ENCODE assay signal across 24 cellular contexts in genomic region chr12:30877110-30877875, GRCh38. TPM values are rescaled to one million over a fixed set of nuclear protein-coding genes. Genes with fewer than 3 reads are reported as not detected.
DNase-seq lines count a peak whose midpoint lies in the region; ATAC-seq and FAIRE-seq lines count a peak whose summit lies in the region.
"Had no signal": no experiment of that assay in that cellular context is flagged by ENCODE, and none has a peak within 500 bp of the region (broad histone marks: within the 10 kb centered on the region; RNA-seq: fewer than 3 reads in every experiment).

No MANE protein-coding gene starts in this region.

- no peak overlapping the region for H2BK12ac ChIP-seq in neuronal stem cell (ENCODE audit: low read length)

- H2AFZ ChIP-seq in neuronal stem cell (ENCODE audit: low read length), result no peak overlapping the region

- no peaks in the 10 kb centered on the region for H3K36me3 Mint-ChIP-seq in activated T-helper 1 cell treated with anti-CD3 and anti-CD28 coated beads, Interleukin-12 subunit alpha, Interleukin-12 subunit beta, Interleukin-2, Interleukin-4 antibody, amounts not matched to agents 30 ng/mL and 10 ng/mL and 1 ng/mL, durations not matched to agents 14 hours and 24 hours and 36 hours (ENCODE audit: low read depth)

- WGBS in neuronal stem cell (ENCODE audit: extremely low coverage in 2 of 2, insufficient read length in 2 of 2, insufficient replicate concordance in 1 of 2), 2 donors, result no CpG with 5 or more reads among the region's 7 CpGs

- no peaks in the 10 kb centered on the region for H3K4me1 ChIP-seq in neuronal stem cell (ENCODE audit: control insufficient read depth in 2 of 2, insufficient read depth in 1 of 2, low read depth in 1 of 2, low read length in 2 of 2)
- H3K4me1 ChIP-seq: Caco-2 had no signal

- intact Hi-C loops in left ventricle myocardium superior (cut with micrococcal nuclease), result no loop called here
- intact Hi-C loops in activated T-helper 1 cell treated with anti-CD3 and anti-CD28 coated beads, Interleukin-12 subunit alpha, Interleukin-12 subunit beta, Interleukin-2, Interleukin-4 antibody, amounts not matched to agents 30 ng/mL and 10 ng/mL and 1 ng/mL, durations not matched to agents 14 hours and 24 hours and 36 hours (cut with micrococcal nuclease), result no loop called here

- H3K27ac Mint-ChIP-seq in activated T-helper 1 cell treated with anti-CD3 and anti-CD28 coated beads, Interleukin-12 subunit alpha, Interleukin-12 subunit beta, Interleukin-2, Interleukin-4 antibody, amounts not matched to agents 30 ng/mL and 10 ng/mL and 1 ng/mL, durations not matched to agents 14 hours and 24 hours and 36 hours, result no peak overlapping the region
- H3K27ac Mint-ChIP-seq: activated CD4-positive, alpha-beta T cell treated with anti-CD3 and anti-CD28 coated beads for 36 hours; endodermal cell had no signal

- DNase-seq in ELF-1 (ENCODE audit: low read depth, low spot score) (peak; percentile 23), NCI-H2107 (lab: John Stamatoyannopoulos, UW) (peak; percentile 60), ecto neural progenitor cell (ENCODE audit: low spot score) (peak; percentile 35), neuronal stem cell (ENCODE audit: low spot score) (no peak), left ventricle myocardium superior (no peak), RCC 7860 (ENCODE audit: low spot score) (no peak)
- no peak for DNase-seq in activated T-helper 1 cell treated with anti-CD3 and anti-CD28 coated beads, Interleukin-12 subunit alpha, Interleukin-12 subunit beta, Interleukin-2, Interleukin-4 antibody, amounts not matched to agents 30 ng/mL and 10 ng/mL and 1 ng/mL, durations not matched to agents 14 hours and 24 hours and 36 hours (ENCODE audit: low spot score)
- DNase-seq: activated CD4-positive, alpha-beta T cell treated with anti-CD3 and anti-CD28 coated beads for 36 hours; activated CD8-positive, alpha-beta memory T cell treated with anti-CD3 and anti-CD28 coated beads, Interleukin-2, amount 50 U/mL, for 4 hours; Caco-2; cerebellar nuclear complex; endodermal cell; GDM1; hippocampal formation; IMR-90; left colon; MV-4-11; NCI-H526 treated with DMSO at 0.1 percent for 48 hours; sigmoid colon; stimulated activated CD4-positive, alpha-beta T cell treated with anti-CD3 and anti-CD28 coated beads, Interleukin-1b, Interleukin-23, amount 100 ng/mL, for 48 hours; T1000 had no signal

- no peaks in the 10 kb centered on the region for H3K9me3 ChIP-seq in neuronal stem cell (replicated peaks in 1 of 2; ENCODE audit: control insufficient read depth in 2 of 2, insufficient read depth in 1 of 2, low read depth in 1 of 2, low read length in 2 of 2)
- H3K9me3 ChIP-seq: Caco-2, sigmoid colon had no signal

- no peak overlapping the region for H4K8ac ChIP-seq in neuronal stem cell (ENCODE audit: low read depth, low read length)

- H3K23ac ChIP-seq in neuronal stem cell (ENCODE audit: low read depth, low read length, poor library complexity), result no peak overlapping the region

- no peak for ATAC-seq in left ventricle myocardium superior
- no peak for ATAC-seq in GM19328 (IDR thresholded peaks at IDR 0.05; ENCODE audit: unreplicated experiment)
- ATAC-seq: activated CD4-positive, alpha-beta T cell treated with anti-CD3 and anti-CD28 coated beads for 36 hours; GM12878; left colon had no signal

- no peak overlapping the region for H2BK15ac ChIP-seq in neuronal stem cell (ENCODE audit: low read length)

- no peak overlapping the region for H3K4me3 ChIP-seq in neuronal stem cell (ENCODE audit: low read length in 2 of 2)
- H3K4me3 ChIP-seq: GM12878, sigmoid colon had no signal

- no peak overlapping the region for H2AK5ac ChIP-seq in neuronal stem cell (ENCODE audit: low read depth, low read length)

- peaks cover 7% of the 10 kb centered on the region for H3K27me3 Mint-ChIP-seq in activated T-helper 1 cell treated with anti-CD3 and anti-CD28 coated beads, Interleukin-12 subunit alpha, Interleukin-12 subunit beta, Interleukin-2, Interleukin-4 antibody, amounts not matched to agents 30 ng/mL and 10 ng/mL and 1 ng/mL, durations not matched to agents 14 hours and 24 hours and 36 hours (ENCODE audit: insufficient read depth)

- no peaks in the 10 kb centered on the region for H3K36me3 ChIP-seq in neuronal stem cell (replicated peaks in 1 of 2; ENCODE audit: control insufficient read depth in 2 of 2, insufficient read depth in 2 of 2, low read length in 2 of 2)
- H3K36me3 ChIP-seq: sigmoid colon had no signal

- H3K4me3 Mint-ChIP-seq in activated T-helper 1 cell treated with anti-CD3 and anti-CD28 coated beads, Interleukin-12 subunit alpha, Interleukin-12 subunit beta, Interleukin-2, Interleukin-4 antibody, amounts not matched to agents 30 ng/mL and 10 ng/mL and 1 ng/mL, durations not matched to agents 14 hours and 24 hours and 36 hours, result no peak overlapping the region
- H3K4me3 Mint-ChIP-seq: activated CD4-positive, alpha-beta T cell treated with anti-CD3 and anti-CD28 coated beads for 36 hours; endodermal cell had no signal

- no peak overlapping the region for H3K4ac ChIP-seq in neuronal stem cell (ENCODE audit: low read length)

- no peak overlapping the region for H3K9ac ChIP-seq in neuronal stem cell (ENCODE audit: low read depth, low read length, poor library complexity)

- no peak overlapping the region for H3K18ac ChIP-seq in neuronal stem cell (ENCODE audit: low read length)

- no peak overlapping the region for H2BK120ac ChIP-seq in neuronal stem cell (ENCODE audit: low read depth, low read length)

- peak overlapping the region; percentile 38 for H4K91ac ChIP-seq in neuronal stem cell (ENCODE audit: low read depth, low read length, poor library complexity)

- no peak overlapping the region for H3K27ac ChIP-seq in neuronal stem cell (replicated peaks; ENCODE audit: low read length)
- H3K27ac ChIP-seq: sigmoid colon had no signal

- no peaks in the 10 kb centered on the region for H3K79me1 ChIP-seq in neuronal stem cell (ENCODE audit: low read depth, low read length)

- no peaks in the 10 kb centered on the region for H3K9me3 Mint-ChIP-seq in activated T-helper 1 cell treated with anti-CD3 and anti-CD28 coated beads, Interleukin-12 subunit alpha, Interleukin-12 subunit beta, Interleukin-2, Interleukin-4 antibody, amounts not matched to agents 30 ng/mL and 10 ng/mL and 1 ng/mL, durations not matched to agents 14 hours and 24 hours and 36 hours
- H3K9me3 Mint-ChIP-seq: endodermal cell had no signal

- H3K4me2 ChIP-seq in neuronal stem cell (ENCODE audit: insufficient read depth, low read length, poor library complexity, severe bottlenecking), result no peak overlapping the region

- H2BK5ac ChIP-seq in neuronal stem cell (ENCODE audit: low read length), result no peak overlapping the region

- no peak overlapping the region for H3K14ac ChIP-seq in neuronal stem cell (ENCODE audit: low read length)

- no peak for FAIRE-seq in RCC 7860 (lab: Jason Lieb, UNC)
- FAIRE-seq: GM12878, H1 had no signal

- peaks cover 0 to 24% (median 0%) of the 10 kb centered on the region in 3 experiments for H3K27me3 ChIP-seq in neuronal stem cell (ENCODE audit: control insufficient read depth in 3 of 3, insufficient read depth in 3 of 3, low read depth in 1 of 3, low read length in 3 of 3)
- H3K27me3 ChIP-seq: sigmoid colon had no signal

- H3K4me1 Mint-ChIP-seq in activated T-helper 1 cell treated with anti-CD3 and anti-CD28 coated beads, Interleukin-12 subunit alpha, Interleukin-12 subunit beta, Interleukin-2, Interleukin-4 antibody, amounts not matched to agents 30 ng/mL and 10 ng/mL and 1 ng/mL, durations not matched to agents 14 hours and 24 hours and 36 hours (ENCODE audit: low read depth), result no peaks in the 10 kb centered on the region
- H3K4me1 Mint-ChIP-seq: activated CD4-positive, alpha-beta T cell treated with anti-CD3 and anti-CD28 coated beads for 36 hours had no signal

RNA-seq across cellular contexts. Expression of gene TSPAN11, which starts 49.3 kb away (rescaled TPM):
- 19.5 TPM for polyA plus RNA-seq in neuronal stem cell (2013, experiment 1 of 2)
- polyA plus RNA-seq in neuronal stem cell (2013, experiment 2 of 2), result 18.4 TPM
- 2.6 TPM for total RNA-seq in left ventricle myocardium superior
- not detected in 2 replicates for total RNA-seq in activated T-helper 1 cell treated with anti-CD3 and anti-CD28 coated beads, Interleukin-12 subunit alpha, Interleukin-12 subunit beta, Interleukin-2, Interleukin-4 antibody, amounts not matched to agents 30 ng/mL and 10 ng/mL and 1 ng/mL, durations not matched to agents 14 hours and 24 hours and 36 hours
- total RNA-seq: activated CD4-positive, alpha-beta T cell treated with anti-CD3 and anti-CD28 coated beads for 36 hours; Caco-2 had no signal

Comparison
In these comparisons a context has a peak if more than half of its experiments do, and no peak if none do; other contexts are left out.
1. DNase-seq: peak in ELF-1 (single experiment), NCI-H2107 (single experiment) and ecto neural progenitor cell (single experiment); none in neuronal stem cell (single experiment), left ventricle myocardium superior (single experiment), activated T-helper 1 cell treated with anti-CD3 and anti-CD28 coated beads, Interleukin-12 subunit alpha, Interleukin-12 subunit beta, Interleukin-2, Interleukin-4 antibody, amounts not matched to agents 30 ng/mL and 10 ng/mL and 1 ng/mL, durations not matched to agents 14 hours and 24 hours and 36 hours (single experiment) and RCC 7860 (single experiment).